In genomic region chr6:8006208-8006607, GRCh38 we compare ENCODE assay signal across 8 cellular contexts. TPM values are rescaled to one million over a fixed set of nuclear protein-coding genes. Genes with fewer than 3 reads are reported as not detected.
A peak's percentile ranks its signal among the peaks of the same experiment; 100 is the strongest.
DNase-seq lines count a peak whose midpoint lies in the region; ATAC-seq, FAIRE-seq and TF ChIP-seq lines count a peak whose summit lies in the region.

No MANE protein-coding gene starts in this region.

- TF ChIP-seq POLR2A in H54 (IDR thresholded peaks at IDR 0.05; ENCODE audit: low read depth, low read length), result no peak

- peak; percentile 68 for ATAC-seq in SK-N-SH treated with all-trans-retinoic acid at 6 μM for 48 hours
- no peak for ATAC-seq in GM19455 (IDR thresholded peaks at IDR 0.05; ENCODE audit: unreplicated experiment)

- DNase-seq in Ammon's horn (ENCODE audit: low spot score) (peak; percentile 37), H54 (ENCODE audit: insufficient read length, low spot score) (peak; percentile 23), frontal cortex (ENCODE audit: low spot score in 2 of 2) (peak in 1 of 2 donors; percentile 30), type B pancreatic cell (ENCODE audit: extremely low spot score, unreplicated experiment) (no peak), DMS153 (lab: John Stamatoyannopoulos, UW) (no peak)
- DNase-seq in effector CD4-positive, alpha-beta T cell, result no peak

- H3K36me3 Mint-ChIP-seq in type B pancreatic cell, result no peaks in the 10 kb centered on the region

- no peak overlapping the region for H3K27ac Mint-ChIP-seq in type B pancreatic cell

- H3K4me1 Mint-ChIP-seq in type B pancreatic cell (ENCODE audit: unreplicated experiment), result peaks cover 5% of the 10 kb centered on the region

- no peak overlapping the region for H3K4me3 Mint-ChIP-seq in type B pancreatic cell

- no peaks in the 10 kb centered on the region for H3K9me3 Mint-ChIP-seq in type B pancreatic cell

- H3K27me3 Mint-ChIP-seq in type B pancreatic cell, result peaks cover 4% of the 10 kb centered on the region

- peak; percentile 77 for TF ChIP-seq CTCF in type B pancreatic cell (conservative IDR thresholded peaks at IDR 0.05)

- FAIRE-seq in H54 (lab: Jason Lieb, UNC) (peak; percentile 27), frontal cortex (lab: Jason Lieb, UNC) (peak; percentile 93)

TF ChIP-seq in SK-N-SH treated with all-trans-retinoic acid at 6 μM for 48 hours, 23 proteins besides CTCF, POLR2A, EP300 and RAD21:
- no peak for TF ChIP-seq ZFP3 (CRISPR knock-in tag; IDR thresholded peaks at IDR 0.05)
- no peak for TF ChIP-seq CREB5 (CRISPR knock-in tag; IDR thresholded peaks at IDR 0.05; ENCODE audit: low read depth)
- no peak for TF ChIP-seq OSR1 (CRISPR knock-in tag; IDR thresholded peaks at IDR 0.05)
- TF ChIP-seq POU6F1 (CRISPR knock-in tag; IDR thresholded peaks at IDR 0.05; ENCODE audit: borderline replicate concordance, low read depth), result no peak
- TF ChIP-seq ISL1 (CRISPR knock-in tag; IDR thresholded peaks at IDR 0.05), result no peak
- TF ChIP-seq ZC3H10 (CRISPR knock-in tag; IDR thresholded peaks at IDR 0.05), result no peak
- TF ChIP-seq GLIS3 (CRISPR knock-in tag; IDR thresholded peaks at IDR 0.05), result no peak
- TF ChIP-seq ZNF565 (CRISPR knock-in tag; conservative IDR thresholded peaks at IDR 0.05; ENCODE audit: low read depth), result no peak
- TF ChIP-seq BACH2 (CRISPR knock-in tag; IDR thresholded peaks at IDR 0.05; ENCODE audit: borderline replicate concordance), result no peak
- no peak for TF ChIP-seq TSHZ2 (CRISPR knock-in tag; IDR thresholded peaks at IDR 0.05)
- no peak for TF ChIP-seq RARB (CRISPR knock-in tag; IDR thresholded peaks at IDR 0.05)
- no peak for TF ChIP-seq PATZ1 (CRISPR knock-in tag; IDR thresholded peaks at IDR 0.05; ENCODE audit: borderline replicate concordance)
- no peak for TF ChIP-seq PPARA (CRISPR knock-in tag; IDR thresholded peaks at IDR 0.05; ENCODE audit: borderline replicate concordance)
- TF ChIP-seq TOX (CRISPR knock-in tag; IDR thresholded peaks at IDR 0.05; ENCODE audit: borderline replicate concordance), result no peak
- no peak for TF ChIP-seq SNAI2 (CRISPR knock-in tag; IDR thresholded peaks at IDR 0.05)
- TF ChIP-seq ZFP30 (CRISPR knock-in tag; IDR thresholded peaks at IDR 0.05), result no peak

RNA-seq across cellular contexts. Expression of gene BLOC1S5, which starts 58.0 kb away (rescaled TPM):
- total RNA-seq in frontal cortex (20.8 TPM), type B pancreatic cell (ENCODE audit: low replicate concordance) (8.8 and 14.2 TPM in 2 replicates)

Comparison
In these comparisons a context has a peak if more than half of its experiments do, and no peak if none do; other contexts are left out.
1. DNase-seq: peak in Ammon's horn (single experiment) and H54 (single experiment); none in type B pancreatic cell (single experiment), effector CD4-positive, alpha-beta T cell (single experiment) and DMS153 (single experiment).